20 cellular contexts compared by ENCODE assay signal in genomic region chr6:148492654-148493290, GRCh38.
DNase-seq lines count a peak whose midpoint lies in the region; ATAC-seq and TF ChIP-seq lines count a peak whose summit lies in the region.
"Had no signal": no experiment of that assay in that cellular context is flagged by ENCODE, and none has a peak within 500 bp of the region (broad histone marks: within the 10 kb centered on the region; RNA-seq: fewer than 3 reads in every experiment).

No MANE protein-coding gene starts in this region.

- H3K27me3 ChIP-seq in adipocyte (replicated peaks; ENCODE audit: control insufficient read depth, insufficient read depth, low read length) (no peaks in the 10 kb centered on the region), skeletal muscle tissue (ENCODE audit: control insufficient read depth in 3 of 3, insufficient read depth in 3 of 3, low read length in 3 of 3) (no peaks in the 10 kb centered on the region)
- H3K27me3 ChIP-seq: foreskin keratinocyte, Peyer's patch had no signal

- no peak for TF ChIP-seq CTCF in AG10803 (conservative IDR thresholded peaks at IDR 0.05; ENCODE audit: low read length)

- H3K36me3 ChIP-seq in adipocyte (ENCODE audit: control insufficient read depth, insufficient read depth, low read length, severe bottlenecking), result peaks cover 12% of the 10 kb centered on the region
- H3K36me3 ChIP-seq in skeletal muscle tissue (ENCODE audit: control insufficient read depth in 3 of 3, insufficient read depth in 3 of 3, low read length in 3 of 3), result peaks cover 0 to 7% (median 5%) of the 10 kb centered on the region in 3 donors

- H3K9me3 ChIP-seq in adipocyte (ENCODE audit: control insufficient read depth, low read length) (no peaks in the 10 kb centered on the region), skeletal muscle tissue (ENCODE audit: control insufficient read depth in 3 of 3, low read length in 3 of 3) (no peaks in the 10 kb centered on the region)
- H3K9me3 ChIP-seq: Peyer's patch had no signal

- H3K4me3 ChIP-seq in AG10803 (ENCODE audit: low read length) (no peak overlapping the region), adipocyte (ENCODE audit: low read length) (peak overlapping the region; percentile 47), skeletal muscle tissue (ENCODE audit: low read length in 3 of 3) (no peak overlapping the region)
- H3K4me3 ChIP-seq: GM23338, Peyer's patch had no signal

- H3K4me1 ChIP-seq in adipocyte (ENCODE audit: control insufficient read depth, insufficient read depth, low read length) (peaks cover 60% of the 10 kb centered on the region), skeletal muscle tissue (ENCODE audit: control insufficient read depth in 3 of 3, insufficient read depth in 3 of 3, low read length in 3 of 3) (peaks cover 5 to 19% (median 6%) of the 10 kb centered on the region in 3 donors)
- H3K4me1 ChIP-seq: foreskin keratinocyte, Peyer's patch had no signal

- peak; percentile 37 for ATAC-seq in Right ventricle myocardium superior (ENCODE audit: poor library complexity)
- no peak for ATAC-seq in HG02571 (IDR thresholded peaks at IDR 0.05; ENCODE audit: unreplicated experiment)
- no peak for ATAC-seq in HG02759 (IDR thresholded peaks at IDR 0.05; ENCODE audit: unreplicated experiment)
- ATAC-seq: foreskin keratinocyte; GM23338; stimulated activated naive CD8-positive, alpha-beta T cell treated with anti-CD3 and anti-CD28 coated beads, Interleukin-15, amount 100 ng/mL, for 72 hours had no signal

- peak; percentile 94 for DNase-seq in AG10803 (ENCODE audit: low read depth)
- DNase-seq in adipocyte (ENCODE audit: low read depth), result no peak
- no peak for DNase-seq in Right ventricle myocardium superior
- DNase-seq in stimulated activated naive CD4-positive, alpha-beta T cell treated with Interleukin-2 at 50 U/mL for 16 hours (lab: John Stamatoyannopoulos, UW), result no peak
- no peak for DNase-seq in NCI-H524 treated with DMSO at 0.1 percent for 48 hours (lab: John Stamatoyannopoulos, UW)
- DNase-seq: activated CD4-positive, alpha-beta T cell treated with anti-CD3 and anti-CD28 coated beads, Interleukin-2, amount 50 U/mL, for 4 hours; activated CD8-positive, alpha-beta memory T cell treated with anti-CD3 and anti-CD28 coated beads, Interleukin-2, amount 50 U/mL, for 48 hours; activated naive CD8-positive, alpha-beta T cell treated with anti-CD3 and anti-CD28 coated beads for 36 hours; foreskin keratinocyte; NCI-H1105 treated with DMSO at 0.1 percent for 48 hours; NCI-H2081; NCI-H345; Peyer's patch; retina; stimulated activated naive CD8-positive, alpha-beta T cell treated with anti-CD3 and anti-CD28 coated beads, Interleukin-15, amount 100 ng/mL, for 72 hours had no signal

- intact Hi-C loops in Right ventricle myocardium superior (cut with DNase I), result no loop called here

- peak overlapping the region; percentile 22 for H3K27ac ChIP-seq in skeletal muscle tissue (ENCODE audit: low read depth, low read length)
- H3K27ac ChIP-seq: foreskin keratinocyte, Peyer's patch, VCaP had no signal

- H3K9ac ChIP-seq in adipocyte (ENCODE audit: low read length) (peak overlapping the region; percentile 81), skeletal muscle tissue (ENCODE audit: low read depth in 1 of 3, low read length in 3 of 3) (no peak overlapping the region)
